ENCODE assay signal across 9 cellular contexts in the genomic region with DNA sequence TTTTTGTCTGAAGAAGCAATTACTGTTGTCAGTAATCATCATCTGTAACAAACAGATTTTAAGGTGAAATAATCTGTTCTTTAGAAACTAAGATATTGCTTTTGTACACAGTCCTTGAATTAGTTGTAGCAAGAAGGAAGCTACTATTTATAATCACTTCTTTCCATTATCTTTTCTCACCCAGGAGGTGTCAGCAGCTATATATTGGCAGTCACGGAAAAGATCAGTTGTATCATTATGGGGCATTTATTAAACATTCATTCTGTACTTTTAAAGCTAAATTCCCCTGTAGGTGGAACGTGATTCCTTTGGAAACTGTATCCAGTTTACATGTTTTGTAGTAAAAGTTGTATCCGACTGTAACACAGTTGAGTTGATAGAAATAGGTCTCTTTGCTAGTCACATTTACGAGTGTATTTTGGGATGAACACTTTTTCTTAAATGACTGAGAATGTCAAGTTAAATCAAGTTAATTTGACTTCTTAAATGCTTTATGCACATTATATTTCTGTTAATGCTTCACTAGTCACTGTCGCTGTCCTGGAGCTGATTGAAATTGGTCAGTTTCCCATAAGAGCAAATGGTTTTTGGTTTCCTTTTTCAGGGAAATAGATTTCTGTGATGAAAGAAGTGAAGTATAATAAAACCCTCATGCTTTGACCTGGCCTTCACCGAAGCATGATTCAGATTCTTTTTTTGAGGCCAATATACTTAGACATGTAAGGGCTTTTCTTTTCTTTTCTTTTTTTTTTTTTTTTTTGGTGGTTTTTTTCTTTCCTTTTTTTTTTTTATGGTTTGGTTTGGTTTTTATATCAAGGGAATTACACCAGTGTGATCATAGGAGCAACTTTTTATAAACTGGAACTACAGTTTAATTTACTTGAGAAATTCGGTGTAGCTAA. TPM values are rescaled to one million over a fixed set of nuclear protein-coding genes. Genes with fewer than 3 reads are reported as not detected.
DNase-seq lines count a peak whose midpoint lies in the region; ATAC-seq and TF ChIP-seq lines count a peak whose summit lies in the region.
"Had no signal": no experiment of that assay in that cellular context is flagged by ENCODE, and none has a peak within 500 bp of the region (broad histone marks: within the 10 kb centered on the region; RNA-seq: fewer than 3 reads in every experiment).

No MANE protein-coding gene starts in this region.

- H3K36me3 ChIP-seq in left ventricle myocardium inferior = no peaks in the 10 kb centered on the region
- peaks cover 0 to 7% of the 10 kb centered on the region in 2 donors for H3K36me3 ChIP-seq in muscle layer of duodenum (ENCODE audit: control insufficient read depth in 1 of 2, insufficient read depth in 2 of 2, low read length in 2 of 2)
- H3K36me3 ChIP-seq in aorta (ENCODE audit: control insufficient read depth in 1 of 2, insufficient read depth in 2 of 2, low read length in 1 of 2) = no peaks in the 10 kb centered on the region

- peaks cover 67% of the 10 kb centered on the region for H3K4me1 Mint-ChIP-seq in chondrocyte (ENCODE audit: low read depth)

- H3K9me3 ChIP-seq in left ventricle myocardium inferior (replicated peaks) (no peaks in the 10 kb centered on the region), muscle layer of duodenum (ENCODE audit: control insufficient read depth in 1 of 2, low read length in 2 of 2) (no peaks in the 10 kb centered on the region), aorta (ENCODE audit: control insufficient read depth, low read length) (no peaks in the 10 kb centered on the region)

- DNase-seq in left ventricle myocardium inferior (no peak), Right ventricle myocardium inferior (ENCODE audit: missing footprints) (no peak), chondrocyte (ENCODE audit: low spot score) (no peak), aorta (no peak), AML-193 (lab: John Stamatoyannopoulos, UW) (no peak), anterior cingulate cortex (lab: John Stamatoyannopoulos, UW) (no peak)
- DNase-seq: stimulated activated CD4-positive, alpha-beta T cell treated with anti-CD3 and anti-CD28 coated beads, Interleukin-2, amount 100 ng/mL, for 24 hours had no signal

- peak overlapping the region; percentile 71 for H3K4me3 Mint-ChIP-seq in chondrocyte (ENCODE audit: unreplicated experiment)

- H3K27ac ChIP-seq in left ventricle myocardium inferior (replicated peaks) (peak overlapping the region; percentile 99), muscle layer of duodenum (ENCODE audit: low read length) (peak overlapping the region; percentile 75), aorta (ENCODE audit: low read depth in 1 of 2, low read length in 2 of 2) (no peak overlapping the region)

- TF ChIP-seq CTCF in left ventricle myocardium inferior (IDR thresholded peaks at IDR 0.05; ENCODE audit: borderline replicate concordance) (no peak), chondrocyte (IDR thresholded peaks at IDR 0.05) (peak; percentile 32)

- H3K36me3 Mint-ChIP-seq in chondrocyte (ENCODE audit: low read depth) = no peaks in the 10 kb centered on the region

- peak overlapping the region; percentile 82 for H3K27ac Mint-ChIP-seq in chondrocyte (ENCODE audit: unreplicated experiment)

- H3K9me3 Mint-ChIP-seq in chondrocyte (ENCODE audit: low read depth) = no peaks in the 10 kb centered on the region

- WGBS in aorta, 2 donors = 6% methylated on average over 7 of the region's 7 CpGs

- intact Hi-C loops in left ventricle myocardium inferior (cut with micrococcal nuclease) (loop anchor here (5.0 to 10.0 kb wide), 3 partner anchors 237 to 683 kb away; no protein-coding TSS in a partner anchor), Right ventricle myocardium inferior (cut with DNase I) (loop anchor here (5.0 kb wide), 3 partner anchors 148 to 733 kb away; no protein-coding TSS in a partner anchor), aorta (cut with DNase I) (loop anchor here (5.0 to 10.0 kb wide), 6 partner anchors 115 to 695 kb away; partner anchors contain the start of genes PACRG (in 1 of the 2) and PRKN (in 1 of the 2))

- H3K4me1 ChIP-seq in left ventricle myocardium inferior = peaks cover 89% of the 10 kb centered on the region
- peaks cover 9 to 49% of the 10 kb centered on the region in 2 donors for H3K4me1 ChIP-seq in muscle layer of duodenum (ENCODE audit: control insufficient read depth in 1 of 2, insufficient read depth in 2 of 2, low read length in 2 of 2)
- peaks cover 3 to 9% of the 10 kb centered on the region in 2 donors for H3K4me1 ChIP-seq in aorta (ENCODE audit: control insufficient read depth in 1 of 2, insufficient read depth in 2 of 2, low read length in 2 of 2)

- H3K27me3 ChIP-seq in left ventricle myocardium inferior (ENCODE audit: low read depth) (no peaks in the 10 kb centered on the region), muscle layer of duodenum (ENCODE audit: low read depth, low read length) (no peaks in the 10 kb centered on the region), aorta (ENCODE audit: control insufficient read depth in 1 of 2, insufficient read depth in 2 of 2, low read length in 1 of 2) (no peaks in the 10 kb centered on the region)

- H3K4me3 ChIP-seq in left ventricle myocardium inferior (peak overlapping the region; percentile 91), muscle layer of duodenum (ENCODE audit: low read depth in 1 of 2, low read length in 2 of 2) (peak overlapping the region; percentile 38 to 52), aorta (ENCODE audit: low read length in 2 of 2) (peak overlapping the region; percentile 20 to 69)

- no peaks in the 10 kb centered on the region for H3K27me3 Mint-ChIP-seq in chondrocyte (ENCODE audit: low read depth)

- ATAC-seq in Right ventricle myocardium inferior = no peak
- no peak for ATAC-seq in aorta (ENCODE audit: low FRiP score)
- ATAC-seq in HG02610 (IDR thresholded peaks at IDR 0.05; ENCODE audit: unreplicated experiment) = no peak

RNA-seq across cellular contexts. Expression of gene QKI, which starts 5.1 kb away (rescaled TPM):
- 449 TPM for total RNA-seq in left ventricle myocardium inferior
- total RNA-seq in Right ventricle myocardium inferior = 459 TPM
- 189 to 266 TPM (median 195 TPM) in 3 replicates for total RNA-seq in chondrocyte
- 100 to 1,000 TPM; 149 to 213 TPM for total RNA-seq in aorta
- polyA plus RNA-seq in aorta = 10 to 100 TPM; 27.1 to 30.1 TPM

Comparison
In these comparisons a context has a peak if more than half of its experiments do, and no peak if none do; other contexts are left out.
1. H3K27ac ChIP-seq: peak in left ventricle myocardium inferior (single experiment) and muscle layer of duodenum (single experiment); none in aorta (0 of 2).
2. Peak in every context shown above with its lines, with median percentiles within 50 percentile points of each other: H3K4me3 ChIP-seq.